Comparison of ENCODE assay signal across 1 cellular context in the genomic region with DNA sequence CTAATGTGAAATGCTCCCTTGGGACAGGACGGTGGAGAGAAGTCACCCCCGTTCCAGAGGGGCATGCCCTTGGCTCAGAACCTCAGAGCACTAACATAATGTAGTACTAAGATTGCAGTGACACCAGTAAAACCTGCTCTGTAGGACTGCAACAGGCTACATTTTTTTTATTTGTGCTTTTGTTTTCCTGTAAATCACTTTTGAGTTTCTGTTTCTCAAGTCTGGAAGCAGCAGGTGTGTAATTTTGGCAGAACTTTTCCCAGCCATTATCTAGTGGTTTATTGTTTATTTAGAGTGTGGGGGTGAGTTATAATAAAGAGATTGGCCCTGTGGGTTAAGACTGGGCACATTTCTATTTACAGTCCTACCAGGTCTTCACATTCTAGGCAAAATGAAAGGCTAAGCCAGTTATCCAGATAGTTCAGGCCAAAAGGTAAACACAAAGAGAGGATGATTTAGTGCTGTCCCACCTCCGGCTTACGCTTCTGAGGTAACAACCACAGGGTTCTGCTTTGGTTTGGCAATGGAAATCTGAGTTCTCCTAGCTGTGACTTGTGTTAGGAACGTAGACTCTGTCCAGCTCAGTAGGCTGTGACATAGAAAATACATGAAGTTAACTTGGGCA.
TF ChIP-seq lines count a peak whose summit lies in the region.

No MANE protein-coding gene starts in this region.

TF ChIP-seq in IMR-90, 13 proteins besides CTCF, POLR2A, EP300 and RAD21 (continued from another document):
- TF ChIP-seq, protein P1, sequence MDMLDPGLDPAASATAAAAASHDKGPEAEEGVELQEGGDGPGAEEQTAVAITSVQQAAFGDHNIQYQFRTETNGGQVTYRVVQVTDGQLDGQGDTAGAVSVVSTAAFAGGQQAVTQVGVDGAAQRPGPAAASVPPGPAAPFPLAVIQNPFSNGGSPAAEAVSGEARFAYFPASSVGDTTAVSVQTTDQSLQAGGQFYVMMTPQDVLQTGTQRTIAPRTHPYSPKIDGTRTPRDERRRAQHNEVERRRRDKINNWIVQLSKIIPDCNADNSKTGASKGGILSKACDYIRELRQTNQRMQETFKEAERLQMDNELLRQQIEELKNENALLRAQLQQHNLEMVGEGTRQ (IDR thresholded peaks at IDR 0.05; ENCODE audit: low read depth, low read length), result no peak
